In genomic region chrX:104105863-104106262, GRCh38 we compare ENCODE assay signal across 16 cellular contexts.
"Had no signal": no experiment of that assay in that cellular context is flagged by ENCODE, and none has a peak within 500 bp of the region (broad histone marks: within the 10 kb centered on the region; RNA-seq: fewer than 3 reads in every experiment).

No MANE protein-coding gene starts in this region.

- H3K9me3 Mint-ChIP-seq: activated CD4-positive, alpha-beta memory T cell treated with anti-CD3 and anti-CD28 coated beads for 36 hours; activated naive CD4-positive, alpha-beta T cell treated with anti-CD3 and anti-CD28 coated beads for 36 hours; activated T-helper 2 cell treated with anti-CD3 and anti-CD28 coated beads, Interferon-gamma antibody, Interleukin-2, Interleukin-4, amounts not matched to agents 10 μg/mL and 5 μg/mL and 100 μg/mL, durations not matched to agents 14 hours and 24 hours and 36 hours had no signal

- H3K4me3 ChIP-seq: coronary artery, esophagus muscularis mucosa, pancreas had no signal

- H3K4me3 Mint-ChIP-seq: activated CD4-positive, alpha-beta memory T cell treated with anti-CD3 and anti-CD28 coated beads for 36 hours; activated CD8-positive, alpha-beta memory T cell treated with anti-CD3 and anti-CD28 coated beads, Interleukin-2, amount 10 ng/mL, durations not matched to agents 7 days and 5 days; activated naive CD4-positive, alpha-beta T cell treated with anti-CD3 and anti-CD28 coated beads for 36 hours had no signal

- ATAC-seq: activated CD8-positive, alpha-beta memory T cell treated with anti-CD3 and anti-CD28 coated beads, Interleukin-2, amount 10 ng/mL, durations not matched to agents 7 days and 5 days; pancreas had no signal

- DNase-seq: activated CD4-positive, alpha-beta memory T cell treated with anti-CD3 and anti-CD28 coated beads for 36 hours; activated CD8-positive, alpha-beta memory T cell treated with anti-CD3 and anti-CD28 coated beads, Interleukin-2, amount 10 ng/mL, durations not matched to agents 7 days and 5 days; activated naive CD4-positive, alpha-beta T cell treated with anti-CD3 and anti-CD28 coated beads for 36 hours; activated T-cell treated with anti-CD3 and anti-CD28 coated beads, Interleukin-2, amount 50 U/mL, for 1 hour; central memory CD4-positive, alpha-beta T cell; hypothalamus; kidney; mesendoderm; pancreas; stimulated activated CD4-positive, alpha-beta T cell treated with anti-CD3 and anti-CD28 coated beads, Interleukin-12 subunit alpha, Interleukin-12 subunit beta, amount 100 ng/mL, for 4 hours; stimulated activated CD4-positive, alpha-beta T cell treated with anti-CD3 and anti-CD28 coated beads, Interleukin-2, amount 100 ng/mL, for 24 hours; T-helper 1 cell had no signal

- H3K36me3 ChIP-seq: esophagus muscularis mucosa, pancreas had no signal

- H3K4me1 ChIP-seq: esophagus muscularis mucosa, pancreas had no signal

- H3K9me3 ChIP-seq: esophagus muscularis mucosa, pancreas had no signal

- H3K27me3 ChIP-seq: esophagus muscularis mucosa had no signal

- H3K27me3 Mint-ChIP-seq: activated CD4-positive, alpha-beta memory T cell treated with anti-CD3 and anti-CD28 coated beads for 36 hours; activated CD8-positive, alpha-beta memory T cell treated with anti-CD3 and anti-CD28 coated beads, Interleukin-2, amount 10 ng/mL, durations not matched to agents 7 days and 5 days had no signal

- H3K36me3 Mint-ChIP-seq: activated CD4-positive, alpha-beta memory T cell treated with anti-CD3 and anti-CD28 coated beads for 36 hours had no signal

- H3K27ac Mint-ChIP-seq: activated CD4-positive, alpha-beta memory T cell treated with anti-CD3 and anti-CD28 coated beads for 36 hours; activated CD8-positive, alpha-beta memory T cell treated with anti-CD3 and anti-CD28 coated beads, Interleukin-2, amount 10 ng/mL, durations not matched to agents 7 days and 5 days; activated naive CD4-positive, alpha-beta T cell treated with anti-CD3 and anti-CD28 coated beads for 36 hours; activated T-helper 2 cell treated with anti-CD3 and anti-CD28 coated beads, Interferon-gamma antibody, Interleukin-2, Interleukin-4, amounts not matched to agents 10 μg/mL and 5 μg/mL and 100 μg/mL, durations not matched to agents 14 hours and 24 hours and 36 hours had no signal

- H3K27ac ChIP-seq: esophagus muscularis mucosa, pancreas, VCaP had no signal
